In genomic region chr4:26384380-26385057, GRCh38 we compare ENCODE assay signal across 23 cellular contexts.
"Had no signal": no experiment of that assay in that cellular context is flagged by ENCODE, and none has a peak within 500 bp of the region (broad histone marks: within the 10 kb centered on the region; RNA-seq: fewer than 3 reads in every experiment).

No MANE protein-coding gene starts in this region.

- H3K27me3 Mint-ChIP-seq: activated CD4-positive, alpha-beta T cell treated with anti-CD3 and anti-CD28 coated beads for 36 hours; activated CD8-positive, alpha-beta T cell treated with anti-CD3 and anti-CD28 coated beads for 36 hours; activated T-helper 17 cell treated with anti-CD3 and anti-CD28 coated beads, Interleukin-2, amount 50 U/mL, for 72 hours; naive B cell; stimulated activated naive B cell treated with anti-CD40 and anti-IgM and Interleukin-4, amounts not matched to agents 10 μg/mL and 1 μg/mL and 100 μg/mL, for 72 hours had no signal

- H3K4me3 Mint-ChIP-seq: activated CD4-positive, alpha-beta T cell treated with anti-CD3 and anti-CD28 coated beads for 36 hours; activated CD8-positive, alpha-beta T cell treated with anti-CD3 and anti-CD28 coated beads for 36 hours; activated naive CD4-positive, alpha-beta T cell treated with anti-CD3 and anti-CD28 coated beads for 36 hours; activated T-helper 17 cell treated with anti-CD3 and anti-CD28 coated beads, Interleukin-2, amount 50 U/mL, for 72 hours; brain; naive B cell; stimulated activated naive B cell treated with anti-CD40 and anti-IgM and Interleukin-4, amounts not matched to agents 10 μg/mL and 1 μg/mL and 100 μg/mL, for 72 hours; WTC11 had no signal

- H3K9me3 ChIP-seq: gastroesophageal sphincter, mucosa of descending colon, thoracic aorta, upper lobe of left lung had no signal

- H3K27me3 ChIP-seq: gastroesophageal sphincter, heart left ventricle, upper lobe of left lung had no signal

- H3K4me1 ChIP-seq: parathyroid adenoma had no signal

- H3K9ac ChIP-seq: parathyroid adenoma had no signal

- H3K27ac ChIP-seq: coronary artery, gastroesophageal sphincter, heart left ventricle, parathyroid adenoma, thoracic aorta, upper lobe of left lung had no signal

- H2AFZ ChIP-seq: parathyroid adenoma had no signal

- ATAC-seq: activated CD4-positive, alpha-beta T cell treated with anti-CD3 and anti-CD28 coated beads for 36 hours; activated CD8-positive, alpha-beta T cell treated with anti-CD3 and anti-CD28 coated beads for 36 hours; activated T-helper 17 cell treated with anti-CD3 and anti-CD28 coated beads, Interleukin-2, amount 50 U/mL, for 72 hours; esophagus mucosa; gastroesophageal sphincter; heart left ventricle; left ventricle myocardium superior; mucosa of descending colon; sciatic nerve; stimulated activated naive B cell treated with anti-CD40 and anti-IgM and Interleukin-4, amounts not matched to agents 10 μg/mL and 1 μg/mL and 100 μg/mL, for 72 hours; WTC11 had no signal

- H3K9me3 Mint-ChIP-seq: activated CD8-positive, alpha-beta T cell treated with anti-CD3 and anti-CD28 coated beads for 36 hours; activated naive CD4-positive, alpha-beta T cell treated with anti-CD3 and anti-CD28 coated beads for 36 hours; activated T-helper 17 cell treated with anti-CD3 and anti-CD28 coated beads, Interleukin-2, amount 50 U/mL, for 72 hours; WTC11 had no signal

- H3K27ac Mint-ChIP-seq: activated CD4-positive, alpha-beta T cell treated with anti-CD3 and anti-CD28 coated beads for 36 hours; activated CD8-positive, alpha-beta T cell treated with anti-CD3 and anti-CD28 coated beads for 36 hours; activated naive CD4-positive, alpha-beta T cell treated with anti-CD3 and anti-CD28 coated beads for 36 hours; activated T-helper 17 cell treated with anti-CD3 and anti-CD28 coated beads, Interleukin-2, amount 50 U/mL, for 72 hours; stimulated activated naive B cell treated with anti-CD40 and anti-IgM and Interleukin-4, amounts not matched to agents 10 μg/mL and 1 μg/mL and 100 μg/mL, for 72 hours had no signal

- H3K4me3 ChIP-seq: coronary artery, gastroesophageal sphincter, heart left ventricle, mucosa of descending colon, thoracic aorta, upper lobe of left lung had no signal

- DNase-seq: activated CD4-positive, alpha-beta T cell treated with anti-CD3 and anti-CD28 coated beads for 36 hours; activated CD8-positive, alpha-beta T cell treated with anti-CD3 and anti-CD28 coated beads for 36 hours; activated naive CD4-positive, alpha-beta T cell treated with anti-CD3 and anti-CD28 coated beads for 36 hours; activated T-cell treated with anti-CD3 and anti-CD28 coated beads, Interleukin-2, amount 50 U/mL, for 1 hour; anterior cingulate cortex; central memory CD4-positive, alpha-beta T cell; heart left ventricle; left ventricle myocardium superior; mucosa of descending colon; naive B cell; stimulated activated CD4-positive, alpha-beta T cell treated with anti-CD3 and anti-CD28 coated beads, Interleukin-4, amount 100 ng/mL, for 24 hours; stimulated activated naive B cell treated with anti-CD40 and anti-IgM and Interleukin-4, amounts not matched to agents 10 μg/mL and 1 μg/mL and 100 μg/mL, for 72 hours; T-helper 2 cell; upper lobe of left lung had no signal
